Comparison of ENCODE assay signal across 24 cellular contexts in genomic region chr2:218125095-218125494, GRCh38. TPM values are rescaled to one million over a fixed set of nuclear protein-coding genes. Genes with fewer than 3 reads are reported as not detected.
DNase-seq lines count a peak whose midpoint lies in the region; ATAC-seq and TF ChIP-seq lines count a peak whose summit lies in the region.
"Had no signal": no experiment of that assay in that cellular context is flagged by ENCODE, and none has a peak within 500 bp of the region (broad histone marks: within the 10 kb centered on the region; RNA-seq: fewer than 3 reads in every experiment).

No MANE protein-coding gene starts in this region.

- TF ChIP-seq POLR2A in heart left ventricle (IDR thresholded peaks at IDR 0.05) (no peak), breast epithelium (IDR thresholded peaks at IDR 0.05) (no peak)

- H3K9me3 Mint-ChIP-seq in effector memory CD8-positive, alpha-beta T cell, result peaks cover 0 to 3% of the 10 kb centered on the region in 2 donors
- H3K9me3 Mint-ChIP-seq in T-helper 2 cell treated with Interferon-gamma antibody and Interleukin-4, amounts not matched to agents 5 μg/mL and 100 μg/mL, for 36 hours, result peaks cover 7% of the 10 kb centered on the region

- peak overlapping the region; percentile 30 to 56 for H3K27ac Mint-ChIP-seq in effector memory CD8-positive, alpha-beta T cell
- no peak overlapping the region for H3K27ac Mint-ChIP-seq in T-helper 2 cell treated with Interferon-gamma antibody and Interleukin-4, amounts not matched to agents 5 μg/mL and 100 μg/mL, for 36 hours
- H3K27ac Mint-ChIP-seq: CD8-positive, alpha-beta T cell; progenitor cell of endocrine pancreas; stimulated activated memory B cell treated with anti-CD40 and anti-IgM and Interleukin-4, amounts not matched to agents 10 μg/mL and 1 μg/mL and 100 μg/mL, for 72 hours had no signal

- peak overlapping the region; percentile 22 to 69 for H3K4me3 Mint-ChIP-seq in effector memory CD8-positive, alpha-beta T cell
- no peak overlapping the region for H3K4me3 Mint-ChIP-seq in T-helper 2 cell treated with Interferon-gamma antibody and Interleukin-4, amounts not matched to agents 5 μg/mL and 100 μg/mL, for 36 hours
- H3K4me3 Mint-ChIP-seq: CD8-positive, alpha-beta T cell; stimulated activated memory B cell treated with anti-CD40 and anti-IgM and Interleukin-4, amounts not matched to agents 10 μg/mL and 1 μg/mL and 100 μg/mL, for 72 hours had no signal

- peaks cover 4 to 16% of the 10 kb centered on the region in 2 donors for H3K4me1 Mint-ChIP-seq in effector memory CD8-positive, alpha-beta T cell (ENCODE audit: low read depth in 2 of 2)
- peaks cover 9% of the 10 kb centered on the region for H3K4me1 Mint-ChIP-seq in T-helper 2 cell treated with Interferon-gamma antibody and Interleukin-4, amounts not matched to agents 5 μg/mL and 100 μg/mL, for 36 hours (ENCODE audit: low read depth)

- H3K27ac ChIP-seq in heart left ventricle, result peak overlapping the region in 1 of 12 donors; percentile 55
- H3K27ac ChIP-seq in right atrium auricular region, result no peak overlapping the region
- no peak overlapping the region for H3K27ac ChIP-seq in lung (ENCODE audit: low read depth in 1 of 2, low read length in 1 of 2)
- peak overlapping the region in 1 of 2 donors; percentile 4 for H3K27ac ChIP-seq in breast epithelium
- H3K27ac ChIP-seq: gastroesophageal sphincter, transverse colon had no signal

- peaks cover 0 to 8% (median 0%) of the 10 kb centered on the region in 9 donors for H3K27me3 ChIP-seq in heart left ventricle
- no peaks in the 10 kb centered on the region for H3K27me3 ChIP-seq in right atrium auricular region
- H3K27me3 ChIP-seq in lung (ENCODE audit: control insufficient read depth, insufficient read depth), result no peaks in the 10 kb centered on the region
- no peaks in the 10 kb centered on the region for H3K27me3 ChIP-seq in breast epithelium

- intact Hi-C loops in heart left ventricle (cut with DNase I) (no loop called here), breast epithelium (cut with DNase I; ENCODE audit: low total_unique reads) (no loop called here)

- CTCF ChIA-PET in GM10248 (lab: Yijun Ruan, JAX), result no interaction called here

- POLR2A ChIA-PET in GM10248 (lab: Yijun Ruan, JAX), result no interaction called here

- H3K9me3 ChIP-seq in heart left ventricle, result peaks cover 0 to 30% (median 12%) of the 10 kb centered on the region in 12 donors
- H3K9me3 ChIP-seq in right atrium auricular region, result peaks cover 0 to 28% of the 10 kb centered on the region in 2 donors
- peaks cover 0 to 4% of the 10 kb centered on the region in 2 donors for H3K9me3 ChIP-seq in lung (ENCODE audit: control insufficient read depth in 2 of 2, insufficient read depth in 1 of 2, low read length in 1 of 2)
- peaks cover 14 to 23% of the 10 kb centered on the region in 2 donors for H3K9me3 ChIP-seq in breast epithelium

- ATAC-seq in heart left ventricle (peak; percentile 68 to 87 (median 76)), lung (ENCODE audit: insufficient read depth, low FRiP score) (peak; percentile 17), HG03432 (IDR thresholded peaks at IDR 0.05; ENCODE audit: unreplicated experiment) (no peak)
- peak; percentile 59 for ATAC-seq in effector memory CD8-positive, alpha-beta T cell (replicated peaks)
- ATAC-seq: CD8-positive, alpha-beta T cell; gastroesophageal sphincter; stimulated activated memory B cell treated with anti-CD40 and anti-IgM and Interleukin-4, amounts not matched to agents 10 μg/mL and 1 μg/mL and 100 μg/mL, for 72 hours had no signal

- H3K27me3 Mint-ChIP-seq in effector memory CD8-positive, alpha-beta T cell, result peaks cover 25 to 53% of the 10 kb centered on the region in 2 donors
- H3K27me3 Mint-ChIP-seq in T-helper 2 cell treated with Interferon-gamma antibody and Interleukin-4, amounts not matched to agents 5 μg/mL and 100 μg/mL, for 36 hours (ENCODE audit: low read depth), result peaks cover 12% of the 10 kb centered on the region

- WGBS in heart left ventricle, 4 donors, result 15 to 25% (median 19%) methylated on average over 4 of the region's 4 CpGs
- 17 to 41% methylated on average over 4 of the region's 4 CpGs for WGBS in lung, 2 donors

- H3K4me1 ChIP-seq in heart left ventricle (peaks cover 0 to 14% (median 1%) of the 10 kb centered on the region in 12 donors), right atrium auricular region (no peaks in the 10 kb centered on the region), lung (ENCODE audit: control insufficient read depth in 2 of 2, insufficient read depth in 2 of 2, low read length in 2 of 2) (peaks cover 0 to 4% of the 10 kb centered on the region in 2 donors), breast epithelium (no peaks in the 10 kb centered on the region)
- H3K4me1 ChIP-seq: gastroesophageal sphincter, transverse colon had no signal

- no peaks in the 10 kb centered on the region for H3K36me3 ChIP-seq in heart left ventricle
- no peaks in the 10 kb centered on the region for H3K36me3 ChIP-seq in right atrium auricular region
- no peaks in the 10 kb centered on the region for H3K36me3 ChIP-seq in lung (ENCODE audit: control insufficient read depth in 2 of 2, insufficient read depth in 2 of 2, low read length in 2 of 2)
- no peaks in the 10 kb centered on the region for H3K36me3 ChIP-seq in breast epithelium
- H3K36me3 ChIP-seq: gastroesophageal sphincter, transverse colon had no signal

- TF ChIP-seq CTCF in heart left ventricle (IDR thresholded peaks at IDR 0.05) (no peak), right atrium auricular region (IDR thresholded peaks at IDR 0.05) (no peak), lung (IDR thresholded peaks at IDR 0.05; ENCODE audit: control extremely low read depth, extremely low read depth) (no peak), GM10248 (IDR thresholded peaks at IDR 0.05; ENCODE audit: control extremely low read depth, extremely low read depth, low read depth, missing control alignments) (no peak), breast epithelium (IDR thresholded peaks at IDR 0.05) (no peak)

- DNase-seq in heart left ventricle (no peak), right atrium auricular region (ENCODE audit: low spot score) (no peak), lung (ENCODE audit: low spot score) (no peak), GM10248 (ENCODE audit: extremely low spot score) (no peak), breast epithelium (ENCODE audit: low spot score in 2 of 2) (no peak)
- no peak for DNase-seq in effector memory CD8-positive, alpha-beta T cell
- DNase-seq in T-helper 2 cell treated with Interferon-gamma antibody and Interleukin-4, amounts not matched to agents 5 μg/mL and 100 μg/mL, for 36 hours (ENCODE audit: low spot score), result no peak
- DNase-seq: activated CD4-positive, alpha-beta T cell treated with anti-CD3 and anti-CD28 coated beads for 4 hours; activated gamma-delta T cell treated with Interleukin-2 at 50 U/mL for 16 hours; CD8-positive, alpha-beta T cell; DMS79 treated with DMSO at 0.1 percent for 48 hours; naive B cell; NCI-H1694 treated with DMSO at 0.1 percent for 48 hours; NCI-H446; transverse colon had no signal

- H3K36me3 Mint-ChIP-seq in effector memory CD8-positive, alpha-beta T cell (ENCODE audit: insufficient read depth), result peaks cover 5% of the 10 kb centered on the region
- no peaks in the 10 kb centered on the region for H3K36me3 Mint-ChIP-seq in T-helper 2 cell treated with Interferon-gamma antibody and Interleukin-4, amounts not matched to agents 5 μg/mL and 100 μg/mL, for 36 hours (ENCODE audit: low read depth)
- H3K36me3 Mint-ChIP-seq: CD8-positive, alpha-beta T cell; naive B cell; stimulated activated memory B cell treated with anti-CD40 and anti-IgM and Interleukin-4, amounts not matched to agents 10 μg/mL and 1 μg/mL and 100 μg/mL, for 72 hours had no signal

- peak overlapping the region in 1 of 12 donors; percentile 25 for H3K4me3 ChIP-seq in heart left ventricle
- no peak overlapping the region for H3K4me3 ChIP-seq in right atrium auricular region
- H3K4me3 ChIP-seq in lung, result no peak overlapping the region
- peak overlapping the region in 1 of 3 donors; percentile 28 for H3K4me3 ChIP-seq in breast epithelium
- H3K4me3 ChIP-seq: gastroesophageal sphincter, transverse colon had no signal

RNA-seq across cellular contexts. Expression of gene CXCR2, which starts 0.7 kb away (rescaled TPM):
- total RNA-seq in heart left ventricle, result 1 to 10 TPM in 2 of 9 donors, under 1 TPM in 7; 0.27 to 2.0 (median 0.56) TPM
- polyA plus RNA-seq in heart left ventricle, result under 1 TPM; 0.11 to 0.19 TPM
- under 1 TPM; 0.35 to 0.59 TPM for total RNA-seq in right atrium auricular region
- 1 to 10 TPM; 1.6 to 7.4 TPM for total RNA-seq in lung
- 10 to 100 TPM in 1 of 2 donors, under 1 TPM in 1; 0.73 to 31.5 TPM for polyA plus RNA-seq in lung
- total RNA-seq in breast epithelium, result under 1 TPM in 2 of 3 donors, not detected in 1; 0.16 to 0.33 TPM
- total RNA-seq: CD8-positive, alpha-beta T cell; chondrocyte; endothelial cell of umbilical vein; lung microvascular endothelial cell; progenitor cell of endocrine pancreas; transverse colon had no signal
- polyA plus RNA-seq: endothelial cell of umbilical vein had no signal

RNA-seq across cellular contexts. Expression of gene CXCR1, which starts 41.7 kb away (rescaled TPM):
- total RNA-seq in heart left ventricle (1 to 10 TPM in 2 of 9 donors, under 1 TPM in 7; 0.23 to 1.9 (median 0.59) TPM), right atrium auricular region (under 1 TPM; 0.51 to 0.78 TPM), lung (1 to 10 TPM; 1.9 to 6.4 TPM), breast epithelium (under 1 TPM in 1 of 3 donors, not detected in 2; 0.16 TPM)
- polyA plus RNA-seq in heart left ventricle (under 1 TPM; 0.08 to 0.22 TPM), lung (10 to 100 TPM in 1 of 2 donors, under 1 TPM in 1; 0.47 to 49.0 TPM)
- total RNA-seq: CD8-positive, alpha-beta T cell; chondrocyte; endothelial cell of umbilical vein; H9; lung microvascular endothelial cell; progenitor cell of endocrine pancreas had no signal
- polyA plus RNA-seq: endothelial cell of umbilical vein had no signal

RNA-seq across cellular contexts. Expression of gene RUFY4, which starts 56.0 kb away (rescaled TPM):
- 1 to 10 TPM in 1 of 9 donors, under 1 TPM in 2, not detected in 6; 0.11 to 1.0 (median 0.14) TPM for total RNA-seq in heart left ventricle
- not detected for polyA plus RNA-seq in heart left ventricle
- total RNA-seq in right atrium auricular region, result under 1 TPM in 1 of 2 donors, not detected in 1; 0.12 TPM
- under 1 TPM; 0.15 to 0.31 TPM for total RNA-seq in lung
- under 1 TPM; 0.43 to 0.57 TPM for polyA plus RNA-seq in lung
- 1 to 10 TPM in 1 of 3 donors, not detected in 2; 2.8 TPM for total RNA-seq in breast epithelium
- total RNA-seq: chondrocyte, endothelial cell of umbilical vein, gastroesophageal sphincter, lung microvascular endothelial cell, progenitor cell of endocrine pancreas had no signal
- polyA plus RNA-seq: aorta, endothelial cell of umbilical vein had no signal
